ENCODE assay signal across 31 cellular contexts in the genomic region with DNA sequence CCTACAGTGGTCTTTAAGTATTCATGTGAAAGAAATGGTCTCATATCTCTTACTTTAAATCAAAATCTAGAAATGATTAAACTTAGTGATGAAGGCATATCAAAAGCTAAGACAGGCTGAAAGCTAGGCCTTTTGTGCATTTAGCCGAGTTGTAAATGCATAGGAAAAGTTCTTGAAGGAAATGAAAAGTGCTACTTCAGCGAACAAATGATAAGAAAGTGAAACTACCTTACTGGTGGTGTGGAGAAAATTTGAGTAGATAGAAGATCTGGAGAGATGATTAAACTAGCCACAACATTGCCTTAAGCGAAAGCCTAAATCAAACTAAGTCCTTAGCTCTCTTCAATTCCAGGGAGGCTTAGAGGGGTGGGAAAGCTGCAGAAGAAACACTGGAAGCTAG.
"Had no signal": no experiment of that assay in that cellular context is flagged by ENCODE, and none has a peak within 500 bp of the region (broad histone marks: within the 10 kb centered on the region; RNA-seq: fewer than 3 reads in every experiment).

No MANE protein-coding gene starts in this region.

- H3K36me3 ChIP-seq: Peyer's patch, SJSA1 had no signal

- H3K4me2 ChIP-seq: SK-N-SH had no signal

- H3K4me1 ChIP-seq: Peyer's patch, SJSA1 had no signal

- H3K9me2 ChIP-seq: SK-N-SH had no signal

- H3K4me3 ChIP-seq: Peyer's patch, SJSA1 had no signal

- H3K27ac ChIP-seq: Peyer's patch, SJSA1 had no signal

- H3K9ac ChIP-seq: SK-N-SH had no signal

- DNase-seq: Karpas-422, KG1, NCI-H1048, NCI-H1092 treated with DMSO at 0.1 percent for 48 hours, NCI-H1105 treated with DMSO at 0.1 percent for 48 hours, NCI-H1417, NCI-H1436, NCI-H146, NCI-H1694, NCI-H187, NCI-H1930, NCI-H2029 treated with DMSO at 0.1 percent for 48 hours, NCI-H2081 treated with DMSO at 0.1 percent for 48 hours, NCI-H2107, NCI-H2171, NCI-H226, NCI-H446 treated with DMSO at 0.1 percent for 48 hours, NCI-H510A, NCI-H524, NCI-H526, NCI-H69, NCI-H748 treated with DMSO at 0.1 percent for 48 hours, NCI-H82, PC-3, Peyer's patch, Right ventricle myocardium superior, SHP77 treated with DMSO at 0.1 percent for 48 hours, SK-N-SH, SW 1271, T-helper 1 cell had no signal

- H3K9me3 ChIP-seq: Peyer's patch, SK-N-SH had no signal

- H3K27me3 ChIP-seq: Peyer's patch, SJSA1 had no signal
